In genomic region chr7:2072042-2072441, GRCh38 we compare ENCODE assay signal across 11 cellular contexts.
DNase-seq lines count a peak whose midpoint lies in the region; ATAC-seq, FAIRE-seq and TF ChIP-seq lines count a peak whose summit lies in the region.
"Had no signal": no experiment of that assay in that cellular context is flagged by ENCODE, and none has a peak within 500 bp of the region (broad histone marks: within the 10 kb centered on the region; RNA-seq: fewer than 3 reads in every experiment).

No MANE protein-coding gene starts in this region.

- no peak for TF ChIP-seq POLR2A in testis (IDR thresholded peaks at IDR 0.05)

- H3K9me3 ChIP-seq in testis: no peaks in the 10 kb centered on the region
- H3K9me3 ChIP-seq: body of pancreas had no signal

- ATAC-seq in GM19397 (IDR thresholded peaks at IDR 0.05; ENCODE audit: unreplicated experiment) (peak; percentile 49), HG02981 (IDR thresholded peaks at IDR 0.05; ENCODE audit: unreplicated experiment) (peak; percentile 72)
- ATAC-seq in activated T-cell treated with anti-CD3 and anti-CD28 coated beads, Interleukin-2, amount 50 U/mL, for 72 hours (replicated peaks in 1 of 2): peak; percentile 79
- ATAC-seq: body of pancreas, foreskin keratinocyte had no signal

- 93 to 98% methylated on average over 12 of the region's 12 CpGs for WGBS in testis, 2 donors

- H3K4me3 Mint-ChIP-seq in activated T-cell treated with anti-CD3 and anti-CD28 coated beads, Interleukin-2, amount 50 U/mL, for 72 hours: no peak overlapping the region

- H3K4me1 Mint-ChIP-seq in activated T-cell treated with anti-CD3 and anti-CD28 coated beads, Interleukin-2, amount 50 U/mL, for 72 hours (ENCODE audit: low read depth): peaks cover 15% of the 10 kb centered on the region

- no peak for FAIRE-seq in frontal cortex (lab: Jason Lieb, UNC)
- FAIRE-seq: H1 had no signal

- no peak overlapping the region for H3K4me3 ChIP-seq in GM12865 (ENCODE audit: low read depth, low read length)
- H3K4me3 ChIP-seq in testis: no peak overlapping the region
- H3K4me3 ChIP-seq: body of pancreas had no signal

- TF ChIP-seq CTCF in GM12865 (IDR thresholded peaks at IDR 0.05; ENCODE audit: insufficient read depth, low read depth, low read length, missing control alignments) (no peak), testis (IDR thresholded peaks at IDR 0.05) (no peak)

- H3K4me1 ChIP-seq in testis: no peaks in the 10 kb centered on the region
- H3K4me1 ChIP-seq: body of pancreas, foreskin keratinocyte had no signal

- no peaks in the 10 kb centered on the region for H3K27me3 Mint-ChIP-seq in activated T-cell treated with anti-CD3 and anti-CD28 coated beads, Interleukin-2, amount 50 U/mL, for 72 hours (ENCODE audit: low read depth)

- intact Hi-C loops in testis (cut with DNase I; ENCODE audit: low total_unique reads): no loop called here

- peaks cover 0 to 1% of the 10 kb centered on the region in 2 donors for H3K36me3 Mint-ChIP-seq in activated T-cell treated with anti-CD3 and anti-CD28 coated beads, Interleukin-2, amount 50 U/mL, for 72 hours (ENCODE audit: insufficient read depth in 2 of 2)

- no peaks in the 10 kb centered on the region for H3K9me3 Mint-ChIP-seq in activated T-cell treated with anti-CD3 and anti-CD28 coated beads, Interleukin-2, amount 50 U/mL, for 72 hours

- H3K27ac ChIP-seq in testis: no peak overlapping the region
- H3K27ac ChIP-seq: body of pancreas, foreskin keratinocyte had no signal

- H3K27ac Mint-ChIP-seq in activated T-cell treated with anti-CD3 and anti-CD28 coated beads, Interleukin-2, amount 50 U/mL, for 72 hours: peak overlapping the region; percentile 63

- no peaks in the 10 kb centered on the region for H3K27me3 ChIP-seq in testis
- H3K27me3 ChIP-seq: body of pancreas, foreskin keratinocyte had no signal

- H3K36me3 ChIP-seq in testis (ENCODE audit: low read depth, missing control alignments): no peaks in the 10 kb centered on the region

- DNase-seq in GM12865 (ENCODE audit: low read depth) (peak; percentile 71), cerebellar cortex (ENCODE audit: low spot score) (no peak), testis (no peak), EL (no peak), frontal cortex (ENCODE audit: low spot score in 2 of 2) (no peak)
- DNase-seq in activated T-cell treated with anti-CD3 and anti-CD28 coated beads, Interleukin-2, amount 50 U/mL, for 72 hours: peak; percentile 19 to 36
- DNase-seq: body of pancreas, foreskin keratinocyte had no signal

Comparison
In these comparisons a context has a peak if more than half of its experiments do, and no peak if none do; other contexts are left out.
1. DNase-seq: peak in GM12865 (single experiment) and activated T-cell treated with anti-CD3 and anti-CD28 coated beads, Interleukin-2, amount 50 U/mL, for 72 hours (2 of 2); none in cerebellar cortex (single experiment), testis (single experiment), EL (single experiment) and frontal cortex (0 of 2).
2. Peak in every context shown above with its lines, with median percentiles within 50 percentile points of each other: ATAC-seq.